Comparison of ENCODE assay signal across 12 cellular contexts in genomic region chr18:63683152-63683551, GRCh38. TPM values are rescaled to one million over a fixed set of nuclear protein-coding genes. Genes with fewer than 3 reads are reported as not detected.
A peak's percentile ranks its signal among the peaks of the same experiment; 100 is the strongest.
DNase-seq lines count a peak whose midpoint lies in the region; ATAC-seq, FAIRE-seq and TF ChIP-seq lines count a peak whose summit lies in the region.
"Had no signal": no experiment of that assay in that cellular context is flagged by ENCODE, and none has a peak within 500 bp of the region (broad histone marks: within the 10 kb centered on the region; RNA-seq: fewer than 3 reads in every experiment).

No MANE protein-coding gene starts in this region.

- no peak overlapping the region for H3K4ac ChIP-seq in H1 (replicated peaks; ENCODE audit: insufficient read length, low read depth, low read length)

- no peak overlapping the region for H2BK20ac ChIP-seq in H1 (ENCODE audit: low read length)

- H3K27me3 ChIP-seq in AG04450 (ENCODE audit: control insufficient read depth, insufficient read depth, low read length) (no peaks in the 10 kb centered on the region), H1 (replicated peaks in 1 of 4; ENCODE audit: control insufficient read depth in 3 of 4, extremely low read depth in 1 of 4, insufficient read depth in 3 of 4, low read length in 3 of 4) (no peaks in the 10 kb centered on the region)

- H3K27ac ChIP-seq in AG04450 (ENCODE audit: low read depth, low read length) (peak overlapping the region; percentile 59), H1 (ENCODE audit: low read depth, low read length) (no peak overlapping the region), mesodermal cell (ENCODE audit: low read depth, low read length, severe bottlenecking) (peak overlapping the region; percentile 87)

- H3K18ac ChIP-seq in H1 (ENCODE audit: extremely low read depth, low read length) = no peak overlapping the region; the same call in 1 of the 2 replicates

- no peak overlapping the region for H4K5ac ChIP-seq in H1 (ENCODE audit: insufficient read length, low read depth, low read length)

- POLR2A ChIA-PET in AG04450 (lab: Yijun Ruan, JAX) = no interaction called here
- POLR2A ChIA-PET in H1 (lab: Charles Lee; ENCODE audit: partially characterized antibody) = no interaction called here

- CTCF ChIA-PET in AG04450 (lab: Charles Lee) (interaction anchor here (2.1 kb wide), 1 partner anchor 172 kb away, joined by 8 read pairs; no protein-coding TSS in a partner anchor), H1 (lab: Charles Lee; ENCODE audit: partially characterized antibody) (interaction anchor here (0.5 to 2.0 kb wide), 4 partner anchors 8 to 105 kb away, joined by 3 to 10 read pairs (median 4); no protein-coding TSS in a partner anchor)

- peak overlapping the region in 1 of 2 experiments; percentile 27; a peak in 2 of 4 replicates for H3K4me2 ChIP-seq in H1 (ENCODE audit: insufficient read depth in 1 of 2, low read depth in 2 of 2, low read length in 2 of 2)

- no peak overlapping the region for H2BK15ac ChIP-seq in H1 (ENCODE audit: low read length)

- H4K20me1 ChIP-seq in H1 (replicated peaks in 1 of 2; ENCODE audit: control insufficient read depth in 1 of 2, insufficient read depth in 2 of 2, low read length in 2 of 2) = no peaks in the 10 kb centered on the region

- H3K9me3 ChIP-seq in AG04450 (ENCODE audit: control insufficient read depth, insufficient read depth, low read length) = no peaks in the 10 kb centered on the region
- H3K9me3 ChIP-seq in H1 (ENCODE audit: insufficient read depth in 2 of 2, low read depth in 1 of 2, low read length in 1 of 2) = no peaks in the 10 kb centered on the region
- no peaks in the 10 kb centered on the region for H3K9me3 ChIP-seq in mesodermal cell (ENCODE audit: control insufficient read depth, low read length)

- no peak for TF ChIP-seq POLR2A in H1 (IDR thresholded peaks at IDR 0.05; ENCODE audit: control extremely low read depth in 1 of 2, low read depth in 2 of 2, low read length in 2 of 2)

- H3K56ac ChIP-seq in H1 (replicated peaks; ENCODE audit: insufficient read length, low read depth, low read length) = no peak overlapping the region

- 61% methylated on average over 2 of the region's 2 CpGs; no CpG with 5 or more reads in 1 of the 2 experiments for WGBS in H1 (ENCODE audit: extremely low coverage in 1 of 2, insufficient coverage in 1 of 2, insufficient read length in 1 of 2, insufficient replicate concordance in 2 of 2, low coverage in 1 of 2, low lambda C conversion rate in 2 of 2, missing lambda C conversion rate in 1 of 2), 2 experiments
- 38 to 67% methylated on average over 1 to 2 of the region's 2 CpGs for WGBS in mesodermal cell (ENCODE audit: insufficient coverage in 2 of 2), 2 experiments

- no peak overlapping the region for H3K23ac ChIP-seq in H1 (ENCODE audit: insufficient read length)

- no peak overlapping the region for H3K9ac ChIP-seq in H1 (replicated peaks in 1 of 4; ENCODE audit: extremely low read depth in 1 of 4, low read depth in 3 of 4, low read length in 3 of 4)

- H2BK12ac ChIP-seq in H1 (ENCODE audit: low read depth, low read length) = no peak overlapping the region

- H3K36me3 ChIP-seq in H1 (ENCODE audit: control insufficient read depth in 2 of 4, insufficient read depth in 4 of 4, low read length in 3 of 4) (no peaks in the 10 kb centered on the region), mesodermal cell (ENCODE audit: control insufficient read depth, insufficient read depth, low read length) (no peaks in the 10 kb centered on the region)

- no peak overlapping the region for H4K91ac ChIP-seq in H1 (replicated peaks; ENCODE audit: insufficient read length, low read length)

- no peak overlapping the region for H4K8ac ChIP-seq in H1 (ENCODE audit: extremely low read depth, insufficient read depth, low read length)

- H2BK5ac ChIP-seq in H1 (ENCODE audit: low read depth, low read length) = no peak overlapping the region

- no peaks in the 10 kb centered on the region for H3K79me1 ChIP-seq in H1 (ENCODE audit: low read depth, low read length)

- H3K4me3 ChIP-seq in AG04450 (ENCODE audit: low read depth, low read length) = no peak overlapping the region
- no peak overlapping the region for H3K4me3 ChIP-seq in H1 (ENCODE audit: extremely low read depth in 1 of 4, insufficient read depth in 2 of 4, low read depth in 3 of 4, low read length in 4 of 4)
- no peak overlapping the region for H3K4me3 ChIP-seq in mesodermal cell (ENCODE audit: extremely low read depth, insufficient read depth, low read length, poor library complexity, severe bottlenecking)

- in situ Hi-C loops in GM13977 (cut with MboI; ENCODE audit: low pct_unique_long_range_greater_than_20kb, low sequenced_read_pairs, unreplicated experiment) = no loop called here

- 0 out of 2 replicates have a peak overlapping the region, but pooled peaks have one; percentile 9 for H2AFZ ChIP-seq in H1 (ENCODE audit: low read length)

- TF ChIP-seq EP300 in H1 (IDR thresholded peaks at IDR 0.05; ENCODE audit: borderline replicate concordance in 1 of 2, low read depth in 2 of 2, low read length in 2 of 2) = no peak

- peak; percentile 73 for DNase-seq in AG04450 (ENCODE audit: low read depth, low spot score)
- DNase-seq in HT-29 (ENCODE audit: low spot score) = peak; percentile 90
- peak in 1 of 2 experiments; percentile 15 for DNase-seq in H1 (ENCODE audit: low read depth in 1 of 2, low spot score in 2 of 2)
- no peak for DNase-seq in GM13977 (ENCODE audit: low spot score)
- DNase-seq: activated T-cell treated with anti-CD3 and anti-CD28 coated beads, Interleukin-2, amount 50 U/mL, for 48 hours; COR-L47 had no signal

- FAIRE-seq in H1 (lab: Jason Lieb, UNC) = peak; percentile 48
- FAIRE-seq: endometrium had no signal

- TF ChIP-seq RAD21 in H1 (IDR thresholded peaks at IDR 0.05 in 1 of 2, conservative IDR thresholded peaks at IDR 0.05 in 1 of 2; ENCODE audit: low read depth in 2 of 2, low read length in 2 of 2) = no peak

- H3K14ac ChIP-seq in H1 (ENCODE audit: insufficient read length) = no peak overlapping the region

- H3K23me2 ChIP-seq in H1 (ENCODE audit: low read depth, low read length) = no peaks in the 10 kb centered on the region; the same call in 1 of the 2 replicates

- no peaks in the 10 kb centered on the region for H3K79me2 ChIP-seq in H1 (ENCODE audit: control insufficient read depth in 1 of 2, insufficient read depth in 2 of 2, low read length in 2 of 2)

- TF ChIP-seq CTCF in AG04450 (IDR thresholded peaks at IDR 0.05; ENCODE audit: low read depth, low read length) = no peak
- no peak for TF ChIP-seq CTCF in H1 (IDR thresholded peaks at IDR 0.05; ENCODE audit: control extremely low read depth in 1 of 3, insufficient read depth in 1 of 3, low read depth in 1 of 3, low read length in 3 of 3)
- TF ChIP-seq CTCF in GM13977 (IDR thresholded peaks at IDR 0.05; ENCODE audit: extremely low read depth, insufficient read depth, missing control alignments) = no peak

- H3K4me1 ChIP-seq in H1 (replicated peaks in 1 of 4; ENCODE audit: control insufficient read depth in 3 of 4, insufficient read depth in 4 of 4, low read length in 3 of 4) (peaks cover 1 to 6% (median 5%) of the 10 kb centered on the region in 4 experiments; a peak in 4 of 7 replicates), mesodermal cell (ENCODE audit: control insufficient read depth, insufficient read depth, low read length, poor library complexity, severe bottlenecking) (peaks cover 11% of the 10 kb centered on the region)

- no peak overlapping the region for H2BK120ac ChIP-seq in H1 (replicated peaks; ENCODE audit: low read depth, low read length)

- H2AK5ac ChIP-seq in H1 (ENCODE audit: low read depth, low read length) = no peak overlapping the region

- ATAC-seq in GM21737 (IDR thresholded peaks at IDR 0.05; ENCODE audit: unreplicated experiment) (no peak), GM18867 (IDR thresholded peaks at IDR 0.05; ENCODE audit: unreplicated experiment) (no peak), GM21528 (IDR thresholded peaks at IDR 0.05; ENCODE audit: low FRiP score, unreplicated experiment) (no peak)

RNA-seq across cellular contexts. Expression of gene SERPINB11, which starts 19.6 kb away (rescaled TPM):
- not detected in 2 replicates for polyA plus RNA-seq in AG04450 (2011; rRNA removed)
- polyA minus RNA-seq in AG04450 (2011; rRNA and poly(A)+ RNA removed) = not detected in 2 replicates
- not detected in 2 replicates for total RNA-seq in HT-29 (2014; rRNA removed; shearing (Covaris generic))
- total RNA-seq in H1 (2021; fragmentation: NEBNext Ultra II Directional; extraction: Animal tissue kit (Norgen Biotek cat#: 25700)) = not detected in 2 replicates
- polyA plus RNA-seq in H1 (2011; rRNA removed) = not detected in 2 replicates
- polyA plus RNA-seq in H1 (2011; cell fraction: cytosol; rRNA removed) = not detected
- polyA plus RNA-seq in H1 (2011; cell fraction: nucleus; rRNA removed) = not detected
- not detected in 4 replicates for polyA plus RNA-seq in H1 (2012, experiment 1 of 2)
- polyA plus RNA-seq in H1 (2012, experiment 2 of 2) = not detected
- polyA plus RNA-seq in H1 (2013, experiment 1 of 2) = not detected
- not detected for polyA plus RNA-seq in H1 (2013, experiment 2 of 2)
- not detected in 2 replicates for polyA minus RNA-seq in H1 (2011; rRNA and poly(A)+ RNA removed)
- not detected for polyA minus RNA-seq in H1 (2011; cell fraction: cytosol; rRNA and poly(A)+ RNA removed)
- not detected for polyA minus RNA-seq in H1 (2011; cell fraction: nucleus; rRNA and poly(A)+ RNA removed)
- polyA plus RNA-seq in mesodermal cell (2013, experiment 1 of 2) = not detected
- polyA plus RNA-seq in mesodermal cell (2013, experiment 2 of 2) = not detected
- polyA plus RNA-seq: neural cell had no signal

RNA-seq across cellular contexts. Expression of gene SERPINB3, which starts 21.5 kb away (rescaled TPM):
- polyA plus RNA-seq in AG04450 (2011; rRNA removed) = not detected in 2 replicates
- polyA minus RNA-seq in AG04450 (2011; rRNA and poly(A)+ RNA removed) = not detected in 2 replicates
- not detected in 2 replicates for total RNA-seq in HT-29 (2014; rRNA removed; shearing (Covaris generic))
- total RNA-seq in H1 (2021; fragmentation: NEBNext Ultra II Directional; extraction: Animal tissue kit (Norgen Biotek cat#: 25700)) = 0.17 TPM in 1 of 2 replicates, not detected in the other
- 0.06 and 0.18 TPM in 2 replicates for polyA plus RNA-seq in H1 (2011; rRNA removed)
- polyA plus RNA-seq in H1 (2011; cell fraction: cytosol; rRNA removed) = 0.14 TPM
- polyA plus RNA-seq in H1 (2011; cell fraction: nucleus; rRNA removed) = 0.11 TPM
- 0.32 TPM in 1 of 4 replicates, not detected in the others for polyA plus RNA-seq in H1 (2012, experiment 1 of 2)
- not detected for polyA plus RNA-seq in H1 (2012, experiment 2 of 2)
- 0.18 TPM for polyA plus RNA-seq in H1 (2013, experiment 1 of 2)
- 0.28 TPM for polyA plus RNA-seq in H1 (2013, experiment 2 of 2)
- polyA minus RNA-seq in H1 (2011; rRNA and poly(A)+ RNA removed) = 0.10 and 0.19 TPM in 2 replicates
- polyA minus RNA-seq in H1 (2011; cell fraction: cytosol; rRNA and poly(A)+ RNA removed) = not detected
- not detected for polyA minus RNA-seq in H1 (2011; cell fraction: nucleus; rRNA and poly(A)+ RNA removed)
- not detected for polyA plus RNA-seq in mesodermal cell (2013, experiment 1 of 2)
- polyA plus RNA-seq in mesodermal cell (2013, experiment 2 of 2) = not detected
- polyA plus RNA-seq: neural cell had no signal

RNA-seq across cellular contexts. Expression of gene SERPINB4, which starts 39.1 kb away (rescaled TPM):
- not detected in 2 replicates for polyA plus RNA-seq in AG04450 (2011; rRNA removed)
- polyA minus RNA-seq in AG04450 (2011; rRNA and poly(A)+ RNA removed) = not detected in 2 replicates
- total RNA-seq in HT-29 (2014; rRNA removed; shearing (Covaris generic)) = not detected in 2 replicates
- 0.32 and 0.96 TPM in 2 replicates for total RNA-seq in H1 (2021; fragmentation: NEBNext Ultra II Directional; extraction: Animal tissue kit (Norgen Biotek cat#: 25700))
- polyA plus RNA-seq in H1 (2011; rRNA removed) = 0.20 and 0.36 TPM in 2 replicates
- polyA plus RNA-seq in H1 (2011; cell fraction: cytosol; rRNA removed) = 0.37 TPM
- polyA plus RNA-seq in H1 (2011; cell fraction: nucleus; rRNA removed) = 0.27 TPM
- polyA plus RNA-seq in H1 (2012, experiment 1 of 2) = 0.37 to 1.2 TPM (median 0.71 TPM) in 4 replicates
- polyA plus RNA-seq in H1 (2012, experiment 2 of 2) = not detected
- 0.95 TPM for polyA plus RNA-seq in H1 (2013, experiment 1 of 2)
- polyA plus RNA-seq in H1 (2013, experiment 2 of 2) = 1.1 TPM
- 0.79 and 1.3 TPM in 2 replicates for polyA minus RNA-seq in H1 (2011; rRNA and poly(A)+ RNA removed)
- polyA minus RNA-seq in H1 (2011; cell fraction: cytosol; rRNA and poly(A)+ RNA removed) = not detected
- 1.00 TPM for polyA minus RNA-seq in H1 (2011; cell fraction: nucleus; rRNA and poly(A)+ RNA removed)
- not detected for polyA plus RNA-seq in mesodermal cell (2013, experiment 1 of 2)
- polyA plus RNA-seq in mesodermal cell (2013, experiment 2 of 2) = not detected
- polyA plus RNA-seq: neural cell had no signal
